ENCODE assay signal across 12 cellular contexts in the genomic region with DNA sequence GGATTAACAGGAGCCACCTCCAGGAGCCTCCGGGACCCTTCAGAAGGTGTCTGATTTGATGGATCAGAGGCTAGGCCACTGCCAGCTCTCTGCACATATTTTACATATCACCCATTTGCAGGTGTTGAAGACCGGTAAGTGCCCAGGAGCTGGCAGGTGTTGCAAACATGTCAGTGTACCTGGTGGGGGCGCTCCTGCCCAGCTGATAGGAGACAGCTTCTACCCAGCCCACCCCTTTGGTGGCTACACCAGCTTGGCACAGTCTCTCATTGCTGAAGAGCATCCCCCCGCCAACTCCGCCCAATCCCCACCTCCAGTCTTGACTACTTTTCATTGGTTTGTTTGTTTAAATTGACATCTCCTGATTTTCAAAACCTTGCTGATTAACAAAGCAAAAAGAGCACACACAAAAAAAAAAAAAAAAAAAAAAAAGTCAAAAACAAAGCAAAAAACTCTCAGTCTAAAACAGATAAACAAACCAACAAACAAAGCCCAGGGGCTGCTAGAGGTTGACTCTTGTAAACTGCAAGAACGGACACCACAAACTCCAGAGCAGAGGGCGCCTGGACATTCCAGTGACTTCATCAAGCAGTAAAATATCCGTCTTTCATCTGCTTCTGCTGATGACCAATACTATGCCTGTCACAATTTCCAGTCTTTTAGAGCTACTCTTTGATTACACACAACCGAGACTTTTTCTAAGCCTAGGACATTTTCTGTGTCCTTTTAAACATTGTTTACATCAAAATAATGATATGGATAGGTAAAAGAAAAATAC.
DNase-seq lines count a peak whose midpoint lies in the region; ATAC-seq and TF ChIP-seq lines count a peak whose summit lies in the region.
"Had no signal": no experiment of that assay in that cellular context is flagged by ENCODE, and none has a peak within 500 bp of the region (broad histone marks: within the 10 kb centered on the region; RNA-seq: fewer than 3 reads in every experiment).

No MANE protein-coding gene starts in this region.

- H3K36me3 Mint-ChIP-seq in activated T-cell treated with anti-CD3 and anti-CD28 coated beads, Interleukin-2, amount 50 U/mL, for 72 hours (ENCODE audit: insufficient read depth in 2 of 2) = no peaks in the 10 kb centered on the region
- H3K36me3 Mint-ChIP-seq in activated T-cell treated with anti-CD3 and anti-CD28 coated beads, Interleukin-2, amount 50 U/mL, for 4 hours (ENCODE audit: insufficient read depth) = no peaks in the 10 kb centered on the region
- H3K36me3 Mint-ChIP-seq: activated naive CD4-positive, alpha-beta T cell treated with anti-CD3 and anti-CD28 coated beads, Interleukin-2, amount 50 U/mL, for 24 hours; CD8-positive, alpha-beta memory T cell had no signal

- no peak overlapping the region for H3K27ac Mint-ChIP-seq in activated T-cell treated with anti-CD3 and anti-CD28 coated beads, Interleukin-2, amount 50 U/mL, for 72 hours
- H3K27ac Mint-ChIP-seq: activated naive CD4-positive, alpha-beta T cell treated with anti-CD3 and anti-CD28 coated beads, Interleukin-2, amount 50 U/mL, for 24 hours; CD8-positive, alpha-beta memory T cell had no signal

- ATAC-seq in activated T-cell treated with anti-CD3 and anti-CD28 coated beads, Interleukin-2, amount 50 U/mL, for 72 hours (replicated peaks in 1 of 2) = no peak
- no peak for ATAC-seq in activated T-cell treated with anti-CD3 and anti-CD28 coated beads, Interleukin-2, amount 50 U/mL, for 4 hours
- no peak for ATAC-seq in HG02678 (IDR thresholded peaks at IDR 0.05; ENCODE audit: unreplicated experiment)
- ATAC-seq: HCT116 had no signal

- H3K9me3 Mint-ChIP-seq in activated T-cell treated with anti-CD3 and anti-CD28 coated beads, Interleukin-2, amount 50 U/mL, for 72 hours = peaks cover 0 to 4% of the 10 kb centered on the region in 2 donors
- peaks cover 3% of the 10 kb centered on the region for H3K9me3 Mint-ChIP-seq in activated T-cell treated with anti-CD3 and anti-CD28 coated beads, Interleukin-2, amount 50 U/mL, for 4 hours

- DNase-seq in activated T-cell treated with anti-CD3 and anti-CD28 coated beads, Interleukin-2, amount 50 U/mL, for 72 hours = peak; percentile 0 to 1
- no peak for DNase-seq in activated T-cell treated with anti-CD3 and anti-CD28 coated beads, Interleukin-2, amount 50 U/mL, for 4 hours
- DNase-seq in NCI-H748 (lab: John Stamatoyannopoulos, UW; ENCODE audit: unreplicated experiment) = peak; percentile 60
- no peak for DNase-seq in epithelial cell of proximal tubule (ENCODE audit: low read depth)
- no peak for DNase-seq in central memory CD4-positive, alpha-beta T cell
- DNase-seq in SKM-1 (lab: John Stamatoyannopoulos, UW; ENCODE audit: unreplicated experiment) = no peak
- DNase-seq: CD8-positive, alpha-beta memory T cell; NCI-H1930 had no signal

- H3K27me3 Mint-ChIP-seq in activated T-cell treated with anti-CD3 and anti-CD28 coated beads, Interleukin-2, amount 50 U/mL, for 72 hours (ENCODE audit: low read depth) = no peaks in the 10 kb centered on the region
- no peaks in the 10 kb centered on the region for H3K27me3 Mint-ChIP-seq in activated T-cell treated with anti-CD3 and anti-CD28 coated beads, Interleukin-2, amount 50 U/mL, for 4 hours (ENCODE audit: low read depth)
- H3K27me3 Mint-ChIP-seq: activated naive CD4-positive, alpha-beta T cell treated with anti-CD3 and anti-CD28 coated beads, Interleukin-2, amount 50 U/mL, for 24 hours; CD8-positive, alpha-beta memory T cell had no signal

- H3K27ac ChIP-seq in temporal lobe (ENCODE audit: low read depth, low read length) = peak overlapping the region; percentile 5

- no peak overlapping the region for H3K4me3 Mint-ChIP-seq in activated T-cell treated with anti-CD3 and anti-CD28 coated beads, Interleukin-2, amount 50 U/mL, for 72 hours
- no peak overlapping the region for H3K4me3 Mint-ChIP-seq in activated T-cell treated with anti-CD3 and anti-CD28 coated beads, Interleukin-2, amount 50 U/mL, for 4 hours
- H3K4me3 Mint-ChIP-seq: activated naive CD4-positive, alpha-beta T cell treated with anti-CD3 and anti-CD28 coated beads, Interleukin-2, amount 50 U/mL, for 24 hours; CD8-positive, alpha-beta memory T cell had no signal

- no peaks in the 10 kb centered on the region for H3K4me1 Mint-ChIP-seq in activated T-cell treated with anti-CD3 and anti-CD28 coated beads, Interleukin-2, amount 50 U/mL, for 72 hours (ENCODE audit: low read depth)
- H3K4me1 Mint-ChIP-seq in activated T-cell treated with anti-CD3 and anti-CD28 coated beads, Interleukin-2, amount 50 U/mL, for 4 hours (ENCODE audit: low read depth) = no peaks in the 10 kb centered on the region
- H3K4me1 Mint-ChIP-seq: activated naive CD4-positive, alpha-beta T cell treated with anti-CD3 and anti-CD28 coated beads, Interleukin-2, amount 50 U/mL, for 24 hours; CD8-positive, alpha-beta memory T cell had no signal

- TF ChIP-seq CTCF in epithelial cell of proximal tubule (conservative IDR thresholded peaks at IDR 0.05; ENCODE audit: low read depth, low read length) = peak; percentile 72

- no peak overlapping the region for H3K4me3 ChIP-seq in epithelial cell of proximal tubule (ENCODE audit: low read depth, low read length)

Comparison
In these comparisons a context has a peak if more than half of its experiments do, and no peak if none do; other contexts are left out.
1. DNase-seq: peak in activated T-cell treated with anti-CD3 and anti-CD28 coated beads, Interleukin-2, amount 50 U/mL, for 72 hours (2 of 2) and NCI-H748 (single experiment); none in activated T-cell treated with anti-CD3 and anti-CD28 coated beads, Interleukin-2, amount 50 U/mL, for 4 hours (single experiment), epithelial cell of proximal tubule (single experiment), central memory CD4-positive, alpha-beta T cell (single experiment) and SKM-1 (single experiment).